19 cellular contexts compared by ENCODE assay signal in the genomic region with DNA sequence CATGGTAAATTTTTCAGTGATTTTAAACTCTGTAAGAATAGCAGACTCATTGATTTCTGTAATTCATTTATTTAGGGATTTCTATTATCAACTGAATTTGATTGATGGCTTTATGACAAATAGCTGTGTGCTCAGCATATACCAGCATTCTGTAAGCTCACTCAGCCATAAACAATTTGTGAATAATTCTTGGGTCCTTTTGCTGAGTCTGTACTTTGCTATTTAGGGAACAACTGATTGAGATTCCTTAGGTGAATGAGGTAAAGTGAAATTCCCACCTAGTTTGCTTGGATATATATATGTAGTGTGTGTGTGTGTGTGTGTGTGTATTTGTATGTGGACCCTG.
"Had no signal": no experiment of that assay in that cellular context is flagged by ENCODE, and none has a peak within 500 bp of the region (broad histone marks: within the 10 kb centered on the region; RNA-seq: fewer than 3 reads in every experiment).

No MANE protein-coding gene starts in this region.

- H3K4me3 ChIP-seq: smooth muscle cell, thoracic aorta, upper lobe of left lung had no signal

- ATAC-seq: foreskin keratinocyte, sciatic nerve, T-helper 17 cell had no signal

- H3K9me3 ChIP-seq: thoracic aorta, upper lobe of left lung had no signal

- H3K27me3 ChIP-seq: foreskin keratinocyte, upper lobe of left lung had no signal

- H3K36me3 ChIP-seq: thoracic aorta, upper lobe of left lung had no signal

- DNase-seq: activated CD4-positive, alpha-beta memory T cell treated with anti-CD3 and anti-CD28 coated beads for 36 hours; activated CD4-positive, alpha-beta T cell treated with anti-CD3 and anti-CD28 coated beads for 48 hours; activated CD4-positive, CD25-positive, alpha-beta regulatory T cell; activated effector memory CD4-positive, alpha-beta T cell treated with anti-CD3 and anti-CD28 coated beads, Interleukin-2, amount 50 U/mL, for 16 hours; activated naive CD4-positive, alpha-beta T cell treated with anti-CD3 and anti-CD28 coated beads, Interleukin-2, amount 10 ng/mL, durations not matched to agents 7 days and 5 days; amygdala; foreskin keratinocyte; immature natural killer cell; nucleus accumbens; stimulated activated CD4-positive, alpha-beta T cell treated with anti-CD3 and anti-CD28 coated beads, Interleukin-15, amount 100 ng/mL, for 24 hours; stimulated activated CD4-positive, alpha-beta T cell treated with anti-CD3 and anti-CD28 coated beads, Interleukin-2, amount 100 ng/mL, for 48 hours; stimulated activated naive CD4-positive, alpha-beta T cell; SW 1271; T-helper 17 cell; upper lobe of left lung had no signal

- H3K4me1 ChIP-seq: foreskin keratinocyte had no signal

- H3K27ac ChIP-seq: epithelial cell of prostate, foreskin keratinocyte, thoracic aorta, upper lobe of left lung had no signal

- H3K4me2 ChIP-seq: smooth muscle cell had no signal
